ENCODE assay signal across 20 cellular contexts in genomic region chr3:176796371-176796770, GRCh38.
DNase-seq lines count a peak whose midpoint lies in the region; ATAC-seq lines count a peak whose summit lies in the region.
"Had no signal": no experiment of that assay in that cellular context is flagged by ENCODE, and none has a peak within 500 bp of the region (broad histone marks: within the 10 kb centered on the region; RNA-seq: fewer than 3 reads in every experiment).

No MANE protein-coding gene starts in this region.

- H3K9me3 ChIP-seq in HUES64 (ENCODE audit: insufficient read depth, low read depth, low read length), result no peaks in the 10 kb centered on the region
- H3K9me3 ChIP-seq: esophagus muscularis mucosa, right lobe of liver, tibial artery had no signal

- no peak for ATAC-seq in GM21367 (IDR thresholded peaks at IDR 0.05; ENCODE audit: unreplicated experiment)
- no peak for ATAC-seq in GM19467 (IDR thresholded peaks at IDR 0.05; ENCODE audit: unreplicated experiment)
- ATAC-seq in GM18870 (IDR thresholded peaks at IDR 0.05; ENCODE audit: unreplicated experiment), result no peak
- ATAC-seq: effector memory CD8-positive, alpha-beta T cell; right lobe of liver had no signal

- peak overlapping the region; percentile 33; the same call in 1 of the 2 replicates for H3K27ac ChIP-seq in HUES64 (ENCODE audit: low read depth, low read length)
- H3K27ac ChIP-seq: esophagus muscularis mucosa, right lobe of liver, tibial artery had no signal

- H3K4me3 ChIP-seq in HUES64 (ENCODE audit: low read length), result no peak overlapping the region
- H3K4me3 ChIP-seq: esophagus muscularis mucosa, lung, right lobe of liver, tibial artery had no signal

- H3K9ac ChIP-seq in HUES64 (ENCODE audit: low read depth, low read length), result no peak overlapping the region

- H3K4me1 ChIP-seq in HUES64 (ENCODE audit: insufficient read depth, low read length), result peaks cover 33% of the 10 kb centered on the region
- H3K4me1 ChIP-seq: right lobe of liver, tibial artery had no signal

- H3K27me3 ChIP-seq in HUES64 (ENCODE audit: insufficient read depth, low read length), result no peaks in the 10 kb centered on the region
- H3K27me3 ChIP-seq: esophagus muscularis mucosa, right lobe of liver, tibial artery had no signal

- WGBS in HUES64, result 86% methylated on average over 2 of the region's 2 CpGs

- H3K36me3 ChIP-seq in HUES64 (ENCODE audit: insufficient read depth, low read length), result no peaks in the 10 kb centered on the region
- H3K36me3 ChIP-seq: esophagus muscularis mucosa, right lobe of liver, tibial artery had no signal

- DNase-seq in astrocyte of the hippocampus (ENCODE audit: low read depth, low spot score) (peak; percentile 64), fibroblast of the conjunctiva (ENCODE audit: low read depth) (peak; percentile 0), RPMI8226 (no peak)
- DNase-seq: activated CD4-positive, alpha-beta T cell treated with anti-CD3 and anti-CD28 coated beads, Interleukin-2, amount 50 U/mL, for 1 hour; CD4-positive, alpha-beta memory T cell; DMS 273 treated with DMSO at 0.1 percent for 48 hours; effector memory CD8-positive, alpha-beta T cell; glutamatergic neuron; Kasumi-1; NCI-H2171; NCI-H524 treated with DMSO at 0.1 percent for 48 hours; right lobe of liver; stimulated activated CD4-positive, alpha-beta T cell treated with anti-CD3 and anti-CD28 coated beads, Interleukin-15, amount 100 ng/mL, for 24 hours; tibial artery had no signal
